29 cellular contexts compared by ENCODE assay signal in the genomic region with DNA sequence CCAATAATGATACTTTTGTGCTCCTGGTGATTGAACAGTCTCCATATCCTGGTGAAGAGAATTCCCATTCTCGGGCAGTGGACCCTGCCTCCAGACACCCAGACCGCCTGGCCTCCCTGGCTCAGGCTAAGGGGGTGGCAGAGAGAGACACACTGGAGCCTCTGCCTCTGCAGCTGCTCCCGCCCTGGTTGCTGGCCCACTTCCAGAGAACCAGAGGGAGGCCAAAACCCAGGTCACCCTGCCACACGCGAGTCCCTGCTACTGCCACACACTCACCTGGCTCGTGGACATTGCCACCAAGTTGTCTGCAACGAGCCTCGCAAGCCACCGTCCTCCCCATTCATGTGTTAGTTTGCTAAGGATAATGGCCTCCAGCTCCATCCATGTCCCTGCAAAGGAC.
"Had no signal": no experiment of that assay in that cellular context is flagged by ENCODE, and none has a peak within 500 bp of the region (broad histone marks: within the 10 kb centered on the region; RNA-seq: fewer than 3 reads in every experiment).

No MANE protein-coding gene starts in this region.

- DNase-seq: heart left ventricle; hypothalamus; immature natural killer cell; kidney; left colon; left ventricle myocardium inferior; naive thymus-derived CD8-positive, alpha-beta T cell; occipital lobe; ovary; right lobe of liver; stimulated activated CD4-positive, alpha-beta T cell treated with anti-CD3 and anti-CD28 coated beads, Interleukin-12 subunit alpha, Interleukin-12 subunit beta, amount 100 ng/mL, for 4 hours; stimulated activated CD4-positive, alpha-beta T cell treated with anti-CD3 and anti-CD28 coated beads, Interleukin-15, amount 100 ng/mL, for 24 hours; stimulated activated CD4-positive, alpha-beta T cell treated with anti-CD3 and anti-CD28 coated beads, Interleukin-2, amount 100 ng/mL, for 24 hours; stimulated activated CD4-positive, alpha-beta T cell treated with anti-CD3 and anti-CD28 coated beads, Interleukin-4, amount 100 ng/mL, for 1 hour; stimulated activated naive B cell treated with anti-CD40 and anti-IgM and Interleukin-4, amounts not matched to agents 10 μg/mL and 1 μg/mL and 100 μg/mL, for 72 hours; stimulated activated naive CD8-positive, alpha-beta T cell treated with anti-CD3 and anti-CD28 coated beads, Interleukin-15, Interleukin-2, amounts not matched to agents 100 U/mL and 50 U/mL, for 24 hours; stomach; testis; thyroid gland; transverse colon had no signal

- H3K27ac ChIP-seq: heart left ventricle, left ventricle myocardium inferior, neutrophil, ovary, right atrium auricular region, right lobe of liver, stomach, testis, thyroid gland, transverse colon, upper lobe of left lung had no signal

- H3K36me3 ChIP-seq: heart left ventricle, left ventricle myocardium inferior, neutrophil, ovary, right atrium auricular region, right lobe of liver, stomach, thyroid gland, transverse colon, upper lobe of left lung had no signal

- H3K27ac Mint-ChIP-seq: immature natural killer cell; memory B cell; naive thymus-derived CD8-positive, alpha-beta T cell; nephron; progenitor cell of endocrine pancreas; stimulated activated naive B cell treated with anti-CD40 and anti-IgM and Interleukin-4, amounts not matched to agents 10 μg/mL and 1 μg/mL and 100 μg/mL, for 72 hours had no signal

- H3K9me3 Mint-ChIP-seq: memory B cell, nephron had no signal

- H3K27me3 ChIP-seq: heart left ventricle, neutrophil, ovary, right atrium auricular region, right lobe of liver, stomach, testis, thyroid gland, transverse colon, upper lobe of left lung had no signal

- H3K4me2 ChIP-seq: smooth muscle cell had no signal

- H3K4me1 ChIP-seq: heart left ventricle, left ventricle myocardium inferior, right atrium auricular region, right lobe of liver, stomach, testis, thyroid gland, transverse colon, upper lobe of left lung had no signal

- H3K9me3 ChIP-seq: heart left ventricle, neutrophil, ovary, right atrium auricular region, right lobe of liver, stomach, testis, thyroid gland, transverse colon, upper lobe of left lung had no signal

- H3K27me3 Mint-ChIP-seq: progenitor cell of endocrine pancreas had no signal

- H3K4me3 ChIP-seq: heart left ventricle, left ventricle myocardium inferior, lung, ovary, right atrium auricular region, right lobe of liver, smooth muscle cell, stomach, testis, thyroid gland, transverse colon, upper lobe of left lung had no signal

- H3K36me3 Mint-ChIP-seq: immature natural killer cell; memory B cell; naive thymus-derived CD8-positive, alpha-beta T cell; stimulated activated naive B cell treated with anti-CD40 and anti-IgM and Interleukin-4, amounts not matched to agents 10 μg/mL and 1 μg/mL and 100 μg/mL, for 72 hours had no signal

- H3K4me3 Mint-ChIP-seq: immature natural killer cell; memory B cell; naive thymus-derived CD8-positive, alpha-beta T cell; nephron; neural crest cell; stimulated activated naive B cell treated with anti-CD40 and anti-IgM and Interleukin-4, amounts not matched to agents 10 μg/mL and 1 μg/mL and 100 μg/mL, for 72 hours had no signal

- H3K4me1 Mint-ChIP-seq: immature natural killer cell; memory B cell; naive thymus-derived CD8-positive, alpha-beta T cell; nephron; neural crest cell; stimulated activated naive B cell treated with anti-CD40 and anti-IgM and Interleukin-4, amounts not matched to agents 10 μg/mL and 1 μg/mL and 100 μg/mL, for 72 hours had no signal
